ENCODE assay signal across 8 cellular contexts in the genomic region with DNA sequence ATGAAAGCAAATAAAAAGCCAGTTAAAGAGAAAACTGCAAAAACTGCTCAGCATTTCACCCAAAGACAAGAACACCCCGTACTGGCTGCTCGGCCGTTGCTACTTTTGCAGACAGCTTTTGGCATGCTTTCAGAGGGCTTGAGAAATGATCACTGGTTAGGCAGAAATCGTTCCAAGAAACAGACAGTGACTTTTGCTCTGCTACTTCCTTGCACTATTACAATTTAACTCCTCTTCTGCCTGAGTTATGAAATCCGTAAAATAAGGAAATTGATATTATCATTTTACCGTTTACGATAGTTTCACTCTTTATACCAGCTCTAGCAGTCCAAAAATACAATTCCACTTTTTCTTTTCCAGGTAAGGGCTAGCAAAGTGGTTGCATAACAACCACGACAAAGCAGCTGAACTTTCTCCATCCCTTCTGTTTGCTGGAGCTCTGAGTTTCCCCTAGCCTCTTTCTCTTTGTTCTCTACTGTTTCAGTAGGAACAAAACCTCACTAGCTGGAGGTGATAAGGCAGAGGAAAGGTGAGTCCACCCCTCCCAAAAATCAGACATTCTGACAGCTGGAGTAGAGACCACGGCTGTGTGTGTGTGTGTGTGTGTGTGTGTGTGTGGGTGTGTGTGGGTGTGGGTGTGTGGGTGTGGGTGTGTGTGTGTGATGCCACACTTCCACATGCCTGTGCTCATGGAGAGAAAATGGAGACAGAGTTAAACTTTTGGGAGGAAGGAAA.
A peak's percentile ranks its signal among the peaks of the same experiment; 100 is the strongest.
DNase-seq lines count a peak whose midpoint lies in the region; TF ChIP-seq lines count a peak whose summit lies in the region.

No MANE protein-coding gene starts in this region.

- no peaks in the 10 kb centered on the region for H3K27me3 ChIP-seq in adipocyte (replicated peaks; ENCODE audit: control insufficient read depth, insufficient read depth, low read length)
- no peaks in the 10 kb centered on the region for H3K27me3 ChIP-seq in smooth muscle cell (ENCODE audit: low read depth)

- WGBS in smooth muscle cell (ENCODE audit: low lambda C conversion rate): 65% methylated on average over 9 of the region's 9 CpGs

- peak overlapping the region; percentile 72 for H2AFZ ChIP-seq in smooth muscle cell (ENCODE audit: low read depth)

- no peak overlapping the region for H3K27ac ChIP-seq in smooth muscle cell (ENCODE audit: low read depth)

- H3K9ac ChIP-seq in adipocyte (ENCODE audit: low read length): peak overlapping the region; percentile 88
- H3K9ac ChIP-seq in smooth muscle cell (ENCODE audit: low read depth): no peak overlapping the region

- peak overlapping the region; percentile 48 for H3K4me2 ChIP-seq in smooth muscle cell

- H3K36me3 ChIP-seq in adipocyte (ENCODE audit: control insufficient read depth, insufficient read depth, low read length, severe bottlenecking): no peaks in the 10 kb centered on the region
- no peaks in the 10 kb centered on the region for H3K36me3 ChIP-seq in smooth muscle cell (ENCODE audit: low read depth)

- no peaks in the 10 kb centered on the region for H4K20me1 ChIP-seq in smooth muscle cell (ENCODE audit: low read depth)

- no peaks in the 10 kb centered on the region for H3K79me2 ChIP-seq in smooth muscle cell (ENCODE audit: low read depth)

- DNase-seq in HCEC 1CT: peak; percentile 6
- peak; percentile 66 for DNase-seq in adipocyte (ENCODE audit: low read depth)
- DNase-seq in kidney tubule cell (ENCODE audit: low spot score): peak; percentile 16
- no peak for DNase-seq in smooth muscle cell (lab: John Stamatoyannopoulos, UW; ENCODE audit: unreplicated experiment)
- no peak for DNase-seq in NCI-H146 treated with DMSO at 0.1 percent for 48 hours (lab: John Stamatoyannopoulos, UW; ENCODE audit: unreplicated experiment)
- no peak for DNase-seq in activated effector memory CD4-positive, alpha-beta T cell treated with anti-CD3 and anti-CD28 coated beads, Interleukin-2, amount 50 U/mL, for 16 hours
- DNase-seq in NCI-H510A treated with DMSO at 0.1 percent for 48 hours (lab: John Stamatoyannopoulos, UW): no peak
- DNase-seq in stimulated activated CD4-positive, alpha-beta T cell treated with anti-CD3 and anti-CD28 coated beads, Interleukin-2, amount 100 ng/mL, for 48 hours: no peak

- H3K4me3 ChIP-seq in adipocyte (ENCODE audit: low read length): peak overlapping the region; percentile 78
- H3K4me3 ChIP-seq in smooth muscle cell: no peak overlapping the region

- H3F3A ChIP-seq in smooth muscle cell (ENCODE audit: low read depth): no peaks in the 10 kb centered on the region

- no peak for TF ChIP-seq CTCF in smooth muscle cell (IDR thresholded peaks at IDR 0.05; ENCODE audit: borderline replicate concordance, insufficient read depth, poor library complexity, severe bottlenecking)

- H3K4me1 ChIP-seq in adipocyte (ENCODE audit: control insufficient read depth, insufficient read depth, low read length) (peaks cover 40% of the 10 kb centered on the region), smooth muscle cell (ENCODE audit: low read depth) (peaks cover 9% of the 10 kb centered on the region)

- H3K9me3 ChIP-seq in adipocyte (ENCODE audit: control insufficient read depth, low read length): no peaks in the 10 kb centered on the region
- no peaks in the 10 kb centered on the region for H3K9me3 ChIP-seq in smooth muscle cell (replicated peaks; ENCODE audit: low read depth)

Comparison
In these comparisons a context has a peak if more than half of its experiments do, and no peak if none do; other contexts are left out.
1. DNase-seq: peak in HCEC 1CT (single experiment), adipocyte (single experiment) and kidney tubule cell (single experiment); none in smooth muscle cell (single experiment), NCI-H146 treated with DMSO at 0.1 percent for 48 hours (single experiment), activated effector memory CD4-positive, alpha-beta T cell treated with anti-CD3 and anti-CD28 coated beads, Interleukin-2, amount 50 U/mL, for 16 hours (single experiment), NCI-H510A treated with DMSO at 0.1 percent for 48 hours (single experiment) and stimulated activated CD4-positive, alpha-beta T cell treated with anti-CD3 and anti-CD28 coated beads, Interleukin-2, amount 100 ng/mL, for 48 hours (0 of 2).